1 cellular context compared by ENCODE assay signal in genomic region chr17:81400154-81400938, GRCh38.
TF ChIP-seq lines count a peak whose summit lies in the region.

No MANE protein-coding gene starts in this region.

TF ChIP-seq in K562, 482 proteins besides CTCF, POLR2A, EP300 and RAD21 (continued from another document and continues in another):
- no peak for TF ChIP-seq ZMIZ1 (IDR thresholded peaks at IDR 0.05; ENCODE audit: low read depth in 2 of 2, low read length in 2 of 2)
- TF ChIP-seq NFRKB (IDR thresholded peaks at IDR 0.05; ENCODE audit: low read depth) = peak; percentile 43; the same call in 1 of the 2 replicates
- TF ChIP-seq RREB1 (CRISPR knock-in tag; IDR thresholded peaks at IDR 0.05) = no peak
- no peak for TF ChIP-seq FOXK2 (conservative IDR thresholded peaks at IDR 0.05 in 1 of 2, IDR thresholded peaks at IDR 0.05 in 1 of 2; ENCODE audit: low read depth in 2 of 2)
- no peak for TF ChIP-seq SMAD4 (CRISPR knock-in tag; conservative IDR thresholded peaks at IDR 0.05)
- no peak for TF ChIP-seq XRCC4 (IDR thresholded peaks at IDR 0.05; ENCODE audit: extremely low read depth, insufficient read depth, insufficient read length)
- TF ChIP-seq KAT8 (IDR thresholded peaks at IDR 0.05; ENCODE audit: low read depth) = no peak
- TF ChIP-seq IRF2 (CRISPR knock-in tag; IDR thresholded peaks at IDR 0.05) = no peak
- no peak for TF ChIP-seq ZNF707 (CRISPR knock-in tag; conservative IDR thresholded peaks at IDR 0.05)
- TF ChIP-seq MTF1 (CRISPR knock-in tag; IDR thresholded peaks at IDR 0.05; ENCODE audit: borderline replicate concordance) = no peak
- peak; percentile 69 for TF ChIP-seq ETV5 (CRISPR knock-in tag; IDR thresholded peaks at IDR 0.05; ENCODE audit: low read depth)
- TF ChIP-seq ZNF184 (CRISPR knock-in tag; IDR thresholded peaks at IDR 0.05) = no peak
- TF ChIP-seq ZNF639 (CRISPR knock-in tag; conservative IDR thresholded peaks at IDR 0.05 in 1 of 2, IDR thresholded peaks at IDR 0.05 in 1 of 2) = peak in 1 of 2 experiments; percentile 55; a peak in 1 of 4 replicates
- peak; percentile 29; the same call in 1 of the 2 replicates for TF ChIP-seq MYC (IDR thresholded peaks at IDR 0.05; ENCODE audit: low read depth, low read length)
- no peak for TF ChIP-seq MYC (CRISPR knock-in tag; IDR thresholded peaks at IDR 0.05; ENCODE audit: borderline replicate concordance, low read depth)
- peak; percentile 44 for TF ChIP-seq SAP30 (IDR thresholded peaks at IDR 0.05; ENCODE audit: borderline replicate concordance, insufficient read depth, low read depth, low read length, poor library complexity, severe bottlenecking)
- TF ChIP-seq ZNF398 (CRISPR knock-in tag; IDR thresholded peaks at IDR 0.05) = no peak
- TF ChIP-seq NFE2L1 (tag; IDR thresholded peaks at IDR 0.05; ENCODE audit: borderline replicate concordance, low read depth) = no peak
- peak; percentile 52 for TF ChIP-seq RBBP5 (IDR thresholded peaks at IDR 0.05; ENCODE audit: borderline replicate concordance, insufficient read depth, low read length, poor library complexity, severe bottlenecking)
- TF ChIP-seq RBFOX2 (IDR thresholded peaks at IDR 0.05; ENCODE audit: low read depth, low read length) = peak; percentile 84
- no peak for TF ChIP-seq RFX1 (IDR thresholded peaks at IDR 0.05)
- peak; percentile 53; the same call in 1 of the 2 replicates for TF ChIP-seq EP400 (IDR thresholded peaks at IDR 0.05)
- TF ChIP-seq MECOM (CRISPR knock-in tag; IDR thresholded peaks at IDR 0.05) = no peak
- no peak for TF ChIP-seq DACH1 (IDR thresholded peaks at IDR 0.05; ENCODE audit: partially characterized antibody)
- TF ChIP-seq CREBBP (IDR thresholded peaks at IDR 0.05; ENCODE audit: low read depth, low read length) = no peak
- peak in 1 of 2 experiments; percentile 17; a peak in 1 of 4 replicates for TF ChIP-seq HDAC1 (IDR thresholded peaks at IDR 0.05)
- TF ChIP-seq ZNF347 (CRISPR knock-in tag; IDR thresholded peaks at IDR 0.05; ENCODE audit: low read depth) = no peak
- TF ChIP-seq HNRNPLL (IDR thresholded peaks at IDR 0.05; ENCODE audit: low read depth, low read length, poor library complexity, severe bottlenecking) = peak; percentile 58
- no peak for TF ChIP-seq BCLAF1 (IDR thresholded peaks at IDR 0.05; ENCODE audit: borderline replicate concordance in 1 of 2, control insufficient read depth in 1 of 2, low read depth in 2 of 2, low read length in 1 of 2)
- 0 out of 2 replicates have a peak, but pooled peaks have one; percentile 29 for TF ChIP-seq ZNF592 (IDR thresholded peaks at IDR 0.05)
- TF ChIP-seq CHAMP1 (IDR thresholded peaks at IDR 0.05) = no peak
